Comparison of ENCODE assay signal across 17 cellular contexts in the genomic region with DNA sequence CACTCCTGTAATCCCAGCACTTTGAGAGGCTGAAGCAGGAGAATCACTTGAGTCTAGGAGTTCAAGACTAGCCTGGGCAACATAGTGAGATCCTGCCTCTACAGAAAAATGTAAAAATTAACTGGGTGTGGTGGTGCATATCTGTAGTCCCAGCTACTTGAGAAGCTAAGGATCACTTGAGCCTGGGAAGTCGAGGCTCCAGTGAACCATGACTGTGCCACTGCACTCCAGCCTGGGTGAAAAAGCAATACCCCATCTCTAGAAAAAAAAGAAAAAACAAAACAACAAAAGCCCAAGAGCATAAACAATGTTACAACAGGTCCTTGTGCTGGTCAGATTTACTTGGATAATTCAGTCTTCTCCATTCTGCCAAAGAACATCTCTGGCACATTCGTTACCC. TPM values are rescaled to one million over a fixed set of nuclear protein-coding genes. Genes with fewer than 3 reads are reported as not detected.
DNase-seq lines count a peak whose midpoint lies in the region; ATAC-seq and TF ChIP-seq lines count a peak whose summit lies in the region.
"Had no signal": no experiment of that assay in that cellular context is flagged by ENCODE, and none has a peak within 500 bp of the region (broad histone marks: within the 10 kb centered on the region; RNA-seq: fewer than 3 reads in every experiment).

No MANE protein-coding gene starts in this region.

- no peak for ATAC-seq in stimulated activated naive B cell treated with anti-CD40 and anti-IgM and Interleukin-4, amounts not matched to agents 10 μg/mL and 1 μg/mL and 100 μg/mL, for 72 hours (replicated peaks)

- H3K9ac ChIP-seq in BLaER1 treated with 17β-estradiol and CSF1 and Interleukin-3, amounts not matched to agents 10 nM and 100 nM: peak overlapping the region in 4 of 11 experiments; percentile 27 to 81 (median 78); a peak in 3 of 22 replicates
- H3K9ac ChIP-seq in Karpas-422 (ENCODE audit: low read length): no peak overlapping the region

- DNase-seq in Karpas-422 (no peak), immature natural killer cell (no peak), osteocyte (ENCODE audit: extremely low spot score, unreplicated experiment) (no peak), glutamatergic neuron (no peak), NCI-H1105 (lab: John Stamatoyannopoulos, UW) (no peak)
- no peak for DNase-seq in stimulated activated naive B cell treated with anti-CD40 and anti-IgM and Interleukin-4, amounts not matched to agents 10 μg/mL and 1 μg/mL and 100 μg/mL, for 72 hours
- DNase-seq: CD4-positive, CD25-positive, alpha-beta regulatory T cell; DMS53; H9; MV-4-11; NCI-H1417 treated with DMSO at 0.1 percent for 48 hours; NCI-H2029 treated with DMSO at 0.1 percent for 48 hours; NCI-H2171 treated with DMSO at 0.1 percent for 48 hours; NCI-H446 treated with DMSO at 0.1 percent for 48 hours; NCI-H748 treated with DMSO at 0.1 percent for 48 hours; PC-9 had no signal

- H3K36me3 Mint-ChIP-seq in immature natural killer cell (peaks cover 5 to 16% (median 12%) of the 10 kb centered on the region in 3 donors), osteocyte (ENCODE audit: unreplicated experiment) (no peaks in the 10 kb centered on the region), glutamatergic neuron (ENCODE audit: unreplicated experiment) (no peaks in the 10 kb centered on the region)
- peaks cover 0 to under 1% of the 10 kb centered on the region in 2 donors for H3K36me3 Mint-ChIP-seq in stimulated activated naive B cell treated with anti-CD40 and anti-IgM and Interleukin-4, amounts not matched to agents 10 μg/mL and 1 μg/mL and 100 μg/mL, for 72 hours
- H3K36me3 Mint-ChIP-seq: CD4-positive, CD25-positive, alpha-beta regulatory T cell had no signal

- no peaks in the 10 kb centered on the region for H3K9me2 ChIP-seq in Karpas-422 (replicated peaks; ENCODE audit: insufficient read depth, low read length)

- no peaks in the 10 kb centered on the region for H3K36me3 ChIP-seq in BLaER1 treated with 17β-estradiol and CSF1 and Interleukin-3, amounts not matched to agents 10 nM and 100 nM
- no peaks in the 10 kb centered on the region for H3K36me3 ChIP-seq in Karpas-422 (ENCODE audit: insufficient read depth, low read length)

- no peaks in the 10 kb centered on the region for H3K79me2 ChIP-seq in Karpas-422 (ENCODE audit: low read length)

- H3K4me3 Mint-ChIP-seq in immature natural killer cell: peak overlapping the region in 3 of 5 donors; percentile 1 to 44 (median 19)
- no peak overlapping the region for H3K4me3 Mint-ChIP-seq in stimulated activated naive B cell treated with anti-CD40 and anti-IgM and Interleukin-4, amounts not matched to agents 10 μg/mL and 1 μg/mL and 100 μg/mL, for 72 hours
- H3K4me3 Mint-ChIP-seq in osteocyte (ENCODE audit: unreplicated experiment): no peak overlapping the region
- H3K4me3 Mint-ChIP-seq in glutamatergic neuron (ENCODE audit: unreplicated experiment): no peak overlapping the region
- H3K4me3 Mint-ChIP-seq: H9 had no signal

- peaks cover 0 to 7% (median 0%) of the 10 kb centered on the region in 11 experiments; a peak in 2 of 22 replicates for H3K9me3 ChIP-seq in BLaER1 treated with 17β-estradiol and CSF1 and Interleukin-3, amounts not matched to agents 10 nM and 100 nM (replicated peaks in 1 of 11)
- no peaks in the 10 kb centered on the region for H3K9me3 ChIP-seq in Karpas-422 (ENCODE audit: low read length)

- H3K27ac ChIP-seq in BLaER1 treated with 17β-estradiol and CSF1 and Interleukin-3, amounts not matched to agents 10 nM and 100 nM: peak overlapping the region; percentile 76 to 96 (median 89); a peak in 21 of 22 replicates
- peak overlapping the region; percentile 98; the same call in 1 of the 2 replicates for H3K27ac ChIP-seq in Karpas-422 (ENCODE audit: low read length)
- H3K27ac ChIP-seq: PC-9 had no signal

- peaks cover 92 to 97% of the 10 kb centered on the region in 2 donors for H3K4me1 Mint-ChIP-seq in immature natural killer cell
- peaks cover 35 to 40% of the 10 kb centered on the region in 2 donors for H3K4me1 Mint-ChIP-seq in stimulated activated naive B cell treated with anti-CD40 and anti-IgM and Interleukin-4, amounts not matched to agents 10 μg/mL and 1 μg/mL and 100 μg/mL, for 72 hours
- peaks cover 36% of the 10 kb centered on the region for H3K4me1 Mint-ChIP-seq in osteocyte (ENCODE audit: unreplicated experiment)
- H3K4me1 Mint-ChIP-seq in glutamatergic neuron (ENCODE audit: low read depth, unreplicated experiment): no peaks in the 10 kb centered on the region
- H3K4me1 Mint-ChIP-seq: H9 had no signal

- peaks cover 44 to 84% (median 53%) of the 10 kb centered on the region in 10 experiments for H3K4me1 ChIP-seq in BLaER1 treated with 17β-estradiol and CSF1 and Interleukin-3, amounts not matched to agents 10 nM and 100 nM
- peaks cover 53% of the 10 kb centered on the region for H3K4me1 ChIP-seq in Karpas-422 (ENCODE audit: low read length)

- H3K4me2 ChIP-seq in BLaER1 treated with 17β-estradiol and CSF1 and Interleukin-3, amounts not matched to agents 10 nM and 100 nM: peak overlapping the region; percentile 86 to 98 (median 93)
- H3K4me2 ChIP-seq in Karpas-422 (ENCODE audit: low read depth, low read length, poor library complexity, severe bottlenecking): no peak overlapping the region
- H3K4me2 ChIP-seq: PC-9 had no signal

- TF ChIP-seq CTCF in osteocyte (IDR thresholded peaks at IDR 0.05): no peak
- no peak for TF ChIP-seq CTCF in glutamatergic neuron (IDR thresholded peaks at IDR 0.05; ENCODE audit: partially characterized antibody, unreplicated experiment)

- H3K27me3 ChIP-seq in BLaER1 treated with 17β-estradiol and CSF1 and Interleukin-3, amounts not matched to agents 10 nM and 100 nM: peaks cover 0 to 4% (median 0%) of the 10 kb centered on the region in 11 experiments; a peak in 1 of 22 replicates
- H3K27me3 ChIP-seq in Karpas-422 (ENCODE audit: low read length): no peaks in the 10 kb centered on the region

- H3K27me3 Mint-ChIP-seq in immature natural killer cell (ENCODE audit: low read depth in 3 of 3) (peaks cover 13 to 15% (median 14%) of the 10 kb centered on the region in 3 donors), osteocyte (ENCODE audit: unreplicated experiment) (peaks cover 9% of the 10 kb centered on the region), glutamatergic neuron (ENCODE audit: unreplicated experiment) (peaks cover 8% of the 10 kb centered on the region)
- H3K27me3 Mint-ChIP-seq in stimulated activated naive B cell treated with anti-CD40 and anti-IgM and Interleukin-4, amounts not matched to agents 10 μg/mL and 1 μg/mL and 100 μg/mL, for 72 hours: no peaks in the 10 kb centered on the region
- H3K27me3 Mint-ChIP-seq: CD4-positive, CD25-positive, alpha-beta regulatory T cell had no signal

- no peak overlapping the region for H3K4me3 ChIP-seq in BLaER1 treated with 17β-estradiol and CSF1 and Interleukin-3, amounts not matched to agents 10 nM and 100 nM
- no peak overlapping the region for H3K4me3 ChIP-seq in Karpas-422 (ENCODE audit: low read length)
- H3K4me3 ChIP-seq: PC-9 had no signal

- H3K27ac Mint-ChIP-seq in immature natural killer cell: peak overlapping the region; percentile 18 to 69 (median 60)
- peak overlapping the region; percentile 42 for H3K27ac Mint-ChIP-seq in stimulated activated naive B cell treated with anti-CD40 and anti-IgM and Interleukin-4, amounts not matched to agents 10 μg/mL and 1 μg/mL and 100 μg/mL, for 72 hours
- H3K27ac Mint-ChIP-seq in osteocyte (ENCODE audit: unreplicated experiment): no peak overlapping the region
- H3K27ac Mint-ChIP-seq in glutamatergic neuron (ENCODE audit: unreplicated experiment): no peak overlapping the region
- H3K27ac Mint-ChIP-seq: H9 had no signal

- no peaks in the 10 kb centered on the region for H3K9me3 Mint-ChIP-seq in immature natural killer cell
- H3K9me3 Mint-ChIP-seq in stimulated activated naive B cell treated with anti-CD40 and anti-IgM and Interleukin-4, amounts not matched to agents 10 μg/mL and 1 μg/mL and 100 μg/mL, for 72 hours: peaks cover under 1 to 1% of the 10 kb centered on the region in 2 donors
- peaks cover 3% of the 10 kb centered on the region for H3K9me3 Mint-ChIP-seq in osteocyte (ENCODE audit: unreplicated experiment)
- no peaks in the 10 kb centered on the region for H3K9me3 Mint-ChIP-seq in glutamatergic neuron (ENCODE audit: unreplicated experiment)
- H3K9me3 Mint-ChIP-seq: H9 had no signal

- H2AFZ ChIP-seq in Karpas-422 (ENCODE audit: low read length): no peak overlapping the region
- H2AFZ ChIP-seq: PC-9 had no signal

- H4K20me1 ChIP-seq in BLaER1 treated with 17β-estradiol and CSF1 and Interleukin-3, amounts not matched to agents 10 nM and 100 nM: no peaks in the 10 kb centered on the region
- H4K20me1 ChIP-seq in Karpas-422 (ENCODE audit: insufficient read depth, low read depth, low read length): no peaks in the 10 kb centered on the region

RNA-seq across cellular contexts. Expression of gene TGFBR1, which starts 44.3 kb away (rescaled TPM):
- 7.2 and 17.9 TPM in 2 replicates for total RNA-seq in Karpas-422 (2014; rRNA removed; shearing (Covaris generic); ENCODE audit: low replicate concordance)
- 10 to 100 TPM; 34.2 to 71.0 (median 67.8) TPM for polyA plus RNA-seq in immature natural killer cell
- total RNA-seq in osteocyte (53.3 and 56.7 TPM in 2 replicates), glutamatergic neuron (ENCODE audit: unreplicated experiment) (207 TPM)

Comparison
In these comparisons a context has a peak if more than half of its experiments do, and no peak if none do; other contexts are left out.
1. H3K27ac Mint-ChIP-seq: peak in immature natural killer cell (6 of 6) and stimulated activated naive B cell treated with anti-CD40 and anti-IgM and Interleukin-4, amounts not matched to agents 10 μg/mL and 1 μg/mL and 100 μg/mL, for 72 hours (single experiment); none in osteocyte (single experiment) and glutamatergic neuron (single experiment).
2. H3K4me3 Mint-ChIP-seq: peak in immature natural killer cell (3 of 5); none in stimulated activated naive B cell treated with anti-CD40 and anti-IgM and Interleukin-4, amounts not matched to agents 10 μg/mL and 1 μg/mL and 100 μg/mL, for 72 hours (0 of 2), osteocyte (single experiment) and glutamatergic neuron (single experiment).